ENCODE assay signal across 15 cellular contexts in the genomic region with DNA sequence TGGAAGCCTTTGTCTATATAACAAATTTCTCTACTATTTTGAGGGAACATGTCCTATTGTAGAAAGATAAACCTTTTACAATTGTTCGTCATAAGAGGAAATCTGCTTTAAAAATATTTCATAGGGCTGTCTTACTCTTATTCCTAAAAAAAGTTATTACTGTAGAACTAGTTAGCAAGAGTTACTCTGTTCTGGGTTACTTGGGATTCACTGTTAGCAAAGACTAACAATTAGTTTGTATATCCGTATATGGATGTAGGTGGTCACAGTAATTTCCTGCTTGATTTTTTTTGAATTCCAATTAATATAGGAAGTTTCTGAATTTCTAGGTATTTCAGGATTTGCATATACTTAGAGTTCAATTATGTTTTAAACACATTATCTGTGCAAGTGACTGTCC.
DNase-seq lines count a peak whose midpoint lies in the region; ATAC-seq and TF ChIP-seq lines count a peak whose summit lies in the region.
"Had no signal": no experiment of that assay in that cellular context is flagged by ENCODE, and none has a peak within 500 bp of the region (broad histone marks: within the 10 kb centered on the region; RNA-seq: fewer than 3 reads in every experiment).

No MANE protein-coding gene starts in this region.

- ATAC-seq in left lung (peak; percentile 12), GM21786 (IDR thresholded peaks at IDR 0.05; ENCODE audit: unreplicated experiment) (no peak)
- ATAC-seq in activated CD4-positive, CD25-positive, alpha-beta regulatory T cell treated with anti-CD3 and anti-CD28 coated beads, Interleukin-2, amount 50 U/mL, for 24 hours: no peak

- intact Hi-C loops in ascending aorta (cut with DNase I): loop anchor here (5.0 kb wide), 2 partner anchors 167 to 412 kb away; a partner anchor contains a TSS
- intact Hi-C loops in left lung (cut with DNase I): no loop called here
- intact Hi-C loops in spleen (cut with DNase I; ENCODE audit: low total_unique reads): no loop called here

- peak; percentile 20 for DNase-seq in HS-5 (ENCODE audit: low read depth)
- no peak for DNase-seq in ascending aorta (ENCODE audit: low spot score in 2 of 2)
- no peak for DNase-seq in left lung
- DNase-seq in suprapubic skin (ENCODE audit: low spot score in 2 of 2): no peak
- no peak for DNase-seq in NCI-H1930 (lab: John Stamatoyannopoulos, UW)
- no peak for DNase-seq in spleen
- DNase-seq: activated CD4-positive, CD25-positive, alpha-beta regulatory T cell; activated naive CD4-positive, alpha-beta T cell treated with anti-CD3 and anti-CD28 coated beads, Interleukin-2, amount 10 ng/mL, durations not matched to agents 7 days and 5 days; DND-41; hypothalamus; NCI-H446 treated with DMSO at 0.1 percent for 48 hours; ovary; stimulated activated CD4-positive, alpha-beta T cell treated with anti-CD3 and anti-CD28 coated beads, Interleukin-15, amount 100 ng/mL, for 24 hours had no signal

- TF ChIP-seq POLR2A in suprapubic skin (IDR thresholded peaks at IDR 0.05) (no peak), spleen (IDR thresholded peaks at IDR 0.05) (no peak)

- H3K27me3 ChIP-seq in ascending aorta (no peaks in the 10 kb centered on the region), left lung (no peaks in the 10 kb centered on the region), suprapubic skin (no peaks in the 10 kb centered on the region), spleen (replicated peaks in 1 of 7) (no peaks in the 10 kb centered on the region)
- H3K27me3 ChIP-seq: ovary had no signal

- peak overlapping the region; percentile 2 to 86 for H3K27ac ChIP-seq in ascending aorta
- peak overlapping the region; percentile 59 to 74 for H3K27ac ChIP-seq in left lung
- peak overlapping the region; percentile 1 for H3K27ac ChIP-seq in suprapubic skin
- peak overlapping the region in 4 of 8 donors; percentile 24 to 49 (median 44) for H3K27ac ChIP-seq in spleen

- H3K36me3 ChIP-seq in ascending aorta: no peaks in the 10 kb centered on the region
- H3K36me3 ChIP-seq in left lung: no peaks in the 10 kb centered on the region
- H3K36me3 ChIP-seq in suprapubic skin: no peaks in the 10 kb centered on the region
- no peaks in the 10 kb centered on the region for H3K36me3 ChIP-seq in spleen
- H3K36me3 ChIP-seq: ovary had no signal

- TF ChIP-seq CTCF in ascending aorta (IDR thresholded peaks at IDR 0.05): no peak
- no peak for TF ChIP-seq CTCF in left lung (IDR thresholded peaks at IDR 0.05)
- no peak for TF ChIP-seq CTCF in suprapubic skin (IDR thresholded peaks at IDR 0.05)
- TF ChIP-seq CTCF in spleen (IDR thresholded peaks at IDR 0.05 in 8 of 11, conservative IDR thresholded peaks at IDR 0.05 in 3 of 11): no peak

- peaks cover 3 to 30% of the 10 kb centered on the region in 2 donors for H3K4me1 ChIP-seq in ascending aorta
- peaks cover 16 to 19% of the 10 kb centered on the region in 2 donors for H3K4me1 ChIP-seq in left lung
- peaks cover 22% of the 10 kb centered on the region for H3K4me1 ChIP-seq in suprapubic skin
- H3K4me1 ChIP-seq in spleen: peaks cover 0 to 4% (median 1%) of the 10 kb centered on the region in 6 donors

- no peak overlapping the region for H3K4me3 ChIP-seq in ascending aorta
- H3K4me3 ChIP-seq in left lung: no peak overlapping the region
- no peak overlapping the region for H3K4me3 ChIP-seq in suprapubic skin
- no peak overlapping the region for H3K4me3 ChIP-seq in spleen
- H3K4me3 ChIP-seq: ovary had no signal

- WGBS in suprapubic skin: 73% methylated on average over 2 of the region's 2 CpGs
- 81 to 91% (median 84%) methylated on average over 2 of the region's 2 CpGs for WGBS in spleen, 5 donors

- no peaks in the 10 kb centered on the region for H3K9me3 ChIP-seq in ascending aorta
- no peaks in the 10 kb centered on the region for H3K9me3 ChIP-seq in left lung
- no peaks in the 10 kb centered on the region for H3K9me3 ChIP-seq in suprapubic skin
- peaks cover 0 to 1% (median 0%) of the 10 kb centered on the region in 8 donors for H3K9me3 ChIP-seq in spleen
- H3K9me3 ChIP-seq: ovary had no signal

- no peak for TF ChIP-seq EP300 in suprapubic skin (IDR thresholded peaks at IDR 0.05)
